8 cellular contexts compared by ENCODE assay signal in the genomic region with DNA sequence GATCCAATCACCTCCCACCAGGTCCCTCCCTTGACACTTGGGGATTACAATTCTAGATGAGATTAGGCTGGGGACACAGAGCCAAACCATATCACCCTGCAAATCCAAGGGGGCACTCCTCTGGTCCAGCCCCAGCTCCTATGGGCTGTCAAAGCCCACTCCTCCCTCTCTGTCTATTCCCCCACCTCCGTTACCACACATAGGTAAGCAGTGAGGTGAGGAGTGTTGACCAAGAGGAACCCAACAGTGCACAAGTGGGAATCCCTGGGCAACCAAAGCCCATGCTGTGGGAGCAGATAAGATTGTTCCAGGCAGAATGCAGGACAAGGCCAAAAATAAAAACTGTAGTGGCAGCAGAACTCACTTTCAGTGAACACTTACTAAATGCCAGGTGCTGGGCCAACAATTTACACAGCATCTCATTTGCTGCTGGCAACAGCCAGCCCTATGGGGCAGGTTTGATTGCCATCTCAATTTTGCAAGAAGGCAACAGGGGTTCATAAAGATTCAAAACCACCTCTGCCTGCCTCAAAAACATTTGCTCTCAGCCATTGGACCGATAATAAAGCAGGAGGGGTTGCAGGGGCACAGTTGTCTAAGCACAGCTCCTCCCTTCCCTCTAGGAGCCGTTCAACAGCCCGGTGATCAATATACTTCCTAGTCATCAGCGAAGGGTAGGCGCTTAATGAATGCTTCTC. TPM values are rescaled to one million over a fixed set of nuclear protein-coding genes. Genes with fewer than 3 reads are reported as not detected.
DNase-seq lines count a peak whose midpoint lies in the region; ATAC-seq, FAIRE-seq and TF ChIP-seq lines count a peak whose summit lies in the region.

No MANE protein-coding gene starts in this region.

- no peak for TF ChIP-seq POLR2A in H1 (IDR thresholded peaks at IDR 0.05; ENCODE audit: control extremely low read depth in 1 of 2, low read depth in 2 of 2, low read length in 2 of 2)

- peak overlapping the region; percentile 87 for H3K18ac ChIP-seq in H1 (ENCODE audit: extremely low read depth, low read length)

- no peaks in the 10 kb centered on the region for H3K27me3 ChIP-seq in H1 (replicated peaks in 1 of 4; ENCODE audit: control insufficient read depth in 3 of 4, extremely low read depth in 1 of 4, insufficient read depth in 3 of 4, low read length in 3 of 4)

- H3K79me1 ChIP-seq in H1 (ENCODE audit: low read depth, low read length) = peaks cover 7% of the 10 kb centered on the region; the same call in 1 of the 2 replicates

- peak overlapping the region; percentile 52; the same call in 1 of the 2 replicates for H3K27ac ChIP-seq in H1 (ENCODE audit: low read depth, low read length)

- peak overlapping the region; percentile 19; the same call in 1 of the 2 replicates for H2AK5ac ChIP-seq in H1 (ENCODE audit: low read depth, low read length)

- H3K56ac ChIP-seq in H1 (replicated peaks; ENCODE audit: insufficient read length, low read depth, low read length) = peak overlapping the region; percentile 94

- peak overlapping the region; percentile 31; the same call in 1 of the 2 replicates for H2BK12ac ChIP-seq in H1 (ENCODE audit: low read depth, low read length)

- 15% methylated on average over 6 of the region's 6 CpGs; no CpG with 5 or more reads in 1 of the 2 experiments for WGBS in H1 (ENCODE audit: extremely low coverage in 1 of 2, insufficient coverage in 1 of 2, insufficient read length in 1 of 2, insufficient replicate concordance in 2 of 2, low coverage in 1 of 2, low lambda C conversion rate in 2 of 2, missing lambda C conversion rate in 1 of 2), 2 experiments

- H4K20me1 ChIP-seq in H1 (replicated peaks in 1 of 2; ENCODE audit: control insufficient read depth in 1 of 2, insufficient read depth in 2 of 2, low read length in 2 of 2) = peaks cover 7 to 13% of the 10 kb centered on the region in 2 experiments

- TF ChIP-seq CTCF in H1 (IDR thresholded peaks at IDR 0.05; ENCODE audit: control extremely low read depth in 1 of 3, insufficient read depth in 1 of 3, low read depth in 1 of 3, low read length in 3 of 3) = no peak
- TF ChIP-seq CTCF in osteocyte (IDR thresholded peaks at IDR 0.05) = no peak

- no peak for TF ChIP-seq RAD21 in H1 (IDR thresholded peaks at IDR 0.05 in 1 of 2, conservative IDR thresholded peaks at IDR 0.05 in 1 of 2; ENCODE audit: low read depth in 2 of 2, low read length in 2 of 2)

- H2BK5ac ChIP-seq in H1 (ENCODE audit: low read depth, low read length) = peak overlapping the region; percentile 46; the same call in 1 of the 2 replicates

- H3K4me3 ChIP-seq in H1 (ENCODE audit: extremely low read depth in 1 of 4, insufficient read depth in 2 of 4, low read depth in 3 of 4, low read length in 4 of 4) = peak overlapping the region; percentile 78 to 98 (median 81)

- peak overlapping the region; percentile 55 for H3K4ac ChIP-seq in H1 (replicated peaks; ENCODE audit: insufficient read length, low read depth, low read length)

- H4K8ac ChIP-seq in H1 (ENCODE audit: extremely low read depth, insufficient read depth, low read length) = no peak overlapping the region

- H3K27ac Mint-ChIP-seq in osteocyte (ENCODE audit: unreplicated experiment) = peak overlapping the region; percentile 79

- peak overlapping the region; percentile 55; the same call in 1 of the 2 replicates for H2BK20ac ChIP-seq in H1 (ENCODE audit: low read length)

- no peak overlapping the region for H4K5ac ChIP-seq in H1 (ENCODE audit: insufficient read length, low read depth, low read length)

- no peak for TF ChIP-seq EP300 in H1 (IDR thresholded peaks at IDR 0.05; ENCODE audit: borderline replicate concordance in 1 of 2, low read depth in 2 of 2, low read length in 2 of 2)

- no peak for ATAC-seq in GM21528 (IDR thresholded peaks at IDR 0.05; ENCODE audit: low FRiP score, unreplicated experiment)

- peaks cover 0 to 4% of the 10 kb centered on the region in 2 experiments; a peak in 1 of 4 replicates for H3K79me2 ChIP-seq in H1 (ENCODE audit: control insufficient read depth in 1 of 2, insufficient read depth in 2 of 2, low read length in 2 of 2)

- H3K4me1 ChIP-seq in H1 (replicated peaks in 1 of 4; ENCODE audit: control insufficient read depth in 3 of 4, insufficient read depth in 4 of 4, low read length in 3 of 4) = peaks cover 3 to 14% (median 7%) of the 10 kb centered on the region in 4 experiments; a peak in 6 of 7 replicates

- H3K36me3 Mint-ChIP-seq in osteocyte (ENCODE audit: unreplicated experiment) = peaks cover 3% of the 10 kb centered on the region

- peaks cover 5% of the 10 kb centered on the region; the same call in 1 of the 2 replicates for H3K23me2 ChIP-seq in H1 (ENCODE audit: low read depth, low read length)

- peak overlapping the region; percentile 84 for H4K91ac ChIP-seq in H1 (replicated peaks; ENCODE audit: insufficient read length, low read length)

- 0 out of 2 replicates have a peak overlapping the region, but pooled peaks have one; percentile 6 for H2AFZ ChIP-seq in H1 (ENCODE audit: low read length)

- H3K4me3 Mint-ChIP-seq in osteocyte (ENCODE audit: unreplicated experiment) = peak overlapping the region; percentile 90

- H3K4me2 ChIP-seq in H1 (ENCODE audit: insufficient read depth in 1 of 2, low read depth in 2 of 2, low read length in 2 of 2) = peak overlapping the region; percentile 68 to 97

- no peak overlapping the region for H3K23ac ChIP-seq in H1 (ENCODE audit: insufficient read length)

- H2BK15ac ChIP-seq in H1 (ENCODE audit: low read length) = peak overlapping the region; percentile 88

- POLR2A ChIA-PET in H1 (lab: Charles Lee; ENCODE audit: partially characterized antibody) = interaction anchor here (0.7 to 5.9 kb wide), 7 partner anchors 9 to 78 kb away, joined by 3 to 42 read pairs (median 3); partner anchors contain the start of genes PPIL2 and SDF2L1

- H3K9ac ChIP-seq in H1 (replicated peaks in 1 of 4; ENCODE audit: extremely low read depth in 1 of 4, low read depth in 3 of 4, low read length in 3 of 4) = peak overlapping the region in 3 of 4 experiments; percentile 4 to 78 (median 48); a peak in 4 of 7 replicates

- H3K9me3 ChIP-seq in H1 (ENCODE audit: insufficient read depth in 2 of 2, low read depth in 1 of 2, low read length in 1 of 2) = no peaks in the 10 kb centered on the region

- no peak for FAIRE-seq in H1 (lab: Jason Lieb, UNC)

- no peaks in the 10 kb centered on the region for H3K9me3 Mint-ChIP-seq in osteocyte (ENCODE audit: unreplicated experiment)

- H2BK120ac ChIP-seq in H1 (replicated peaks; ENCODE audit: low read depth, low read length) = no peak overlapping the region

- H3K14ac ChIP-seq in H1 (ENCODE audit: insufficient read length) = no peak overlapping the region

- no peaks in the 10 kb centered on the region for H3K27me3 Mint-ChIP-seq in osteocyte (ENCODE audit: unreplicated experiment)

- H3K4me1 Mint-ChIP-seq in osteocyte (ENCODE audit: unreplicated experiment) = peaks cover 15% of the 10 kb centered on the region

- peaks cover 10 to 15% (median 14%) of the 10 kb centered on the region in 4 experiments; a peak in 6 of 8 replicates for H3K36me3 ChIP-seq in H1 (ENCODE audit: control insufficient read depth in 2 of 4, insufficient read depth in 4 of 4, low read length in 3 of 4)

- CTCF ChIA-PET in H1 (lab: Charles Lee; ENCODE audit: partially characterized antibody) = interaction anchor here (0.7 to 22.2 kb wide), 3 partner anchors 9 to 89 kb away, joined by 4 to 499 read pairs (median 22); partner anchors contain the start of genes CCDC116, SDF2L1 and YDJC

- peak; percentile 15 for DNase-seq in DMS79 treated with DMSO at 0.1 percent for 48 hours (lab: John Stamatoyannopoulos, UW)
- DNase-seq in DMS79 (lab: John Stamatoyannopoulos, UW) = no peak
- peak; percentile 77 for DNase-seq in NCI-H69 (lab: John Stamatoyannopoulos, UW)
- DNase-seq in H1 (ENCODE audit: low read depth in 1 of 2, low spot score in 2 of 2) = no peak
- no peak for DNase-seq in osteocyte (ENCODE audit: extremely low spot score, unreplicated experiment)
- no peak for DNase-seq in cerebellum (ENCODE audit: low spot score)
- no peak for DNase-seq in activated CD4-positive, CD25-positive, alpha-beta regulatory T cell (lab: John Stamatoyannopoulos, UW)

RNA-seq across cellular contexts. Expression of gene SDF2L1, which starts 8.9 kb away (rescaled TPM):
- total RNA-seq in H1 (2021; fragmentation: NEBNext Ultra II Directional; extraction: Animal tissue kit (Norgen Biotek cat#: 25700)) = 51.1 and 54.5 TPM in 2 replicates
- polyA plus RNA-seq in H1 (2011; rRNA removed) = 59.6 and 75.4 TPM in 2 replicates
- polyA plus RNA-seq in H1 (2011; cell fraction: cytosol; rRNA removed) = 53.2 TPM
- polyA plus RNA-seq in H1 (2011; cell fraction: nucleus; rRNA removed) = 35.8 TPM
- polyA plus RNA-seq in H1 (2012, experiment 1 of 2) = 62.8 to 79.1 TPM (median 67.2 TPM) in 4 replicates
- 42.2 TPM for polyA plus RNA-seq in H1 (2012, experiment 2 of 2)
- polyA plus RNA-seq in H1 (2013, experiment 1 of 2) = 28.1 TPM
- polyA plus RNA-seq in H1 (2013, experiment 2 of 2) = 37.2 TPM
- polyA minus RNA-seq in H1 (2011; rRNA and poly(A)+ RNA removed) = 11.2 and 14.4 TPM in 2 replicates
- polyA minus RNA-seq in H1 (2011; cell fraction: cytosol; rRNA and poly(A)+ RNA removed) = 20.5 TPM
- polyA minus RNA-seq in H1 (2011; cell fraction: nucleus; rRNA and poly(A)+ RNA removed) = 13.1 TPM
- total RNA-seq in osteocyte (20.7 and 23.2 TPM in 2 replicates), cerebellum (5.0 TPM)

RNA-seq across cellular contexts. Expression of gene PPIL2, which starts 14.8 kb away (rescaled TPM):
- 34.4 and 37.7 TPM in 2 replicates for total RNA-seq in H1 (2021; fragmentation: NEBNext Ultra II Directional; extraction: Animal tissue kit (Norgen Biotek cat#: 25700))
- 34.6 and 46.4 TPM in 2 replicates for polyA plus RNA-seq in H1 (2011; rRNA removed)
- polyA plus RNA-seq in H1 (2011; cell fraction: cytosol; rRNA removed) = 38.7 TPM
- polyA plus RNA-seq in H1 (2011; cell fraction: nucleus; rRNA removed) = 145 TPM
- 34.0 to 37.8 TPM (median 35.7 TPM) in 4 replicates for polyA plus RNA-seq in H1 (2012, experiment 1 of 2)
- polyA plus RNA-seq in H1 (2012, experiment 2 of 2) = 30.2 TPM
- polyA plus RNA-seq in H1 (2013, experiment 1 of 2) = 29.8 TPM
- 22.9 TPM for polyA plus RNA-seq in H1 (2013, experiment 2 of 2)
- polyA minus RNA-seq in H1 (2011; rRNA and poly(A)+ RNA removed) = 31.1 and 39.8 TPM in 2 replicates
- 18.9 TPM for polyA minus RNA-seq in H1 (2011; cell fraction: cytosol; rRNA and poly(A)+ RNA removed)
- polyA minus RNA-seq in H1 (2011; cell fraction: nucleus; rRNA and poly(A)+ RNA removed) = 43.9 TPM
- 44.5 and 49.5 TPM in 2 replicates for total RNA-seq in osteocyte
- total RNA-seq in cerebellum = 32.3 TPM

RNA-seq across cellular contexts. Expression of gene CCDC116, which starts 18.4 kb away (rescaled TPM):
- total RNA-seq in H1 (2021; fragmentation: NEBNext Ultra II Directional; extraction: Animal tissue kit (Norgen Biotek cat#: 25700)) = not detected in 2 replicates
- polyA plus RNA-seq in H1 (2011; rRNA removed) = 0.08 and 0.14 TPM in 2 replicates
- 0.09 TPM for polyA plus RNA-seq in H1 (2011; cell fraction: cytosol; rRNA removed)
- polyA plus RNA-seq in H1 (2011; cell fraction: nucleus; rRNA removed) = 0.39 TPM
- 0.08 to 0.15 TPM (median 0.14 TPM) in 3 of 4 replicates, not detected in the other for polyA plus RNA-seq in H1 (2012, experiment 1 of 2)
- polyA plus RNA-seq in H1 (2012, experiment 2 of 2) = not detected
- 0.16 TPM for polyA plus RNA-seq in H1 (2013, experiment 1 of 2)
- 0.07 TPM for polyA plus RNA-seq in H1 (2013, experiment 2 of 2)
- not detected in 2 replicates for polyA minus RNA-seq in H1 (2011; rRNA and poly(A)+ RNA removed)
- not detected for polyA minus RNA-seq in H1 (2011; cell fraction: cytosol; rRNA and poly(A)+ RNA removed)
- not detected for polyA minus RNA-seq in H1 (2011; cell fraction: nucleus; rRNA and poly(A)+ RNA removed)
- 0.59 and 0.78 TPM in 2 replicates for total RNA-seq in osteocyte
- total RNA-seq in cerebellum = 0.45 TPM

RNA-seq across cellular contexts. Expression of gene YDJC, which starts 21.1 kb away (rescaled TPM):
- total RNA-seq in H1 (2021; fragmentation: NEBNext Ultra II Directional; extraction: Animal tissue kit (Norgen Biotek cat#: 25700)) = 36.5 and 36.7 TPM in 2 replicates
- polyA plus RNA-seq in H1 (2011; rRNA removed) = 45.2 and 77.7 TPM in 2 replicates
- 52.3 TPM for polyA plus RNA-seq in H1 (2011; cell fraction: cytosol; rRNA removed)
- polyA plus RNA-seq in H1 (2011; cell fraction: nucleus; rRNA removed) = 67.6 TPM
- 15.0 to 30.0 TPM (median 26.4 TPM) in 4 replicates for polyA plus RNA-seq in H1 (2012, experiment 1 of 2)
- polyA plus RNA-seq in H1 (2012, experiment 2 of 2) = 25.5 TPM
- polyA plus RNA-seq in H1 (2013, experiment 1 of 2) = 27.5 TPM
- 26.7 TPM for polyA plus RNA-seq in H1 (2013, experiment 2 of 2)
- polyA minus RNA-seq in H1 (2011; rRNA and poly(A)+ RNA removed) = 4.1 and 7.6 TPM in 2 replicates
- 21.9 TPM for polyA minus RNA-seq in H1 (2011; cell fraction: cytosol; rRNA and poly(A)+ RNA removed)
- polyA minus RNA-seq in H1 (2011; cell fraction: nucleus; rRNA and poly(A)+ RNA removed) = 36.6 TPM
- 15.7 and 15.9 TPM in 2 replicates for total RNA-seq in osteocyte
- total RNA-seq in cerebellum = 4.2 TPM

Comparison
In these comparisons a context has a peak if more than half of its experiments do, and no peak if none do; other contexts are left out.
1. DNase-seq: peak in DMS79 treated with DMSO at 0.1 percent for 48 hours (single experiment) and NCI-H69 (single experiment); none in DMS79 (single experiment), H1 (0 of 2), osteocyte (single experiment), cerebellum (single experiment) and activated CD4-positive, CD25-positive, alpha-beta regulatory T cell (0 of 4).